1 cellular context compared by ENCODE assay signal in the genomic region with DNA sequence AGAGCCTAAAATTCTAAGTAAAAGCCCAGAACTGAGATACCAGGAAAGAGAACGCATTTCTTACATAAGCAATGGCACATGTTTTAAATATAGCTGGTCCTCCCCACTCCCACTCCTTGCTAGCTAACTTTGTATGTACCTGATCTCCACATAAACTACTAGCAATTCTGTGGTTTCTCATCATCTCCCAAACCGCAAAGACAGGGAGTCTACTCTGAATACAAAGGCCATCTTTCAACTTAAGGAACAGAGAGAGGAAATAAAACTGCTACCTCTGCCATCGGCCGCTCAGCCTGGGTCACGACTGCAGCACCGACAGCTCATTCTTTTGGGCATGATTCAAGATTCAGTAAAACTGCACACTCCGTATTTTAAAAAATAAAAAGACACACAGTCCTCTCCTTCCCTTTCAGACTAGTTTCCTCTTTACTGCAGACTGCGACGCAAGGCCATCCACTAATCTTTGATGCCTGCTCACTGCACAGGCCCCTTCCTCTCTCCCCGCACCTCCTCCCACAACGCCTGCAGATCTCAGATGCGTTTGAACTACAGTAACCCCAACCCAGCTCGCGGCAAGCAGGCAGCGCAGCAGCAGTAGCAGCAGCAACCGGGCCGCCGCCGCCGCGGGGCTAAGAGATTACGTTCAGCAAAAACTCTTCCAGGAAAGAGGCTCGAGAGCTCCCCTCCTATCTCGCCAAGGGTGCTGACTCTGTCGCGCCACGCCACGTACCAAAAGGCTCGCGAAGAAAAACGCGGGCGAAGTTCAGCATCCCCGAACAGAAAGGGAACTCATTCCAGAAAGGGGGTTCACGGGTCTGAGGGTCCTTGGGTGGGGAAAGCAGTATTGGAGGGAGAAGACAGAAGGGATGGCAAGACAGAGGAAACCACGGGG.
TF ChIP-seq lines count a peak whose summit lies in the region.

No MANE protein-coding gene starts in this region.

TF ChIP-seq in HepG2, 621 proteins besides CTCF, POLR2A, EP300 and RAD21 (continued from another document and continues in another):
- TF ChIP-seq CREB3 (CRISPR knock-in tag; IDR thresholded peaks at IDR 0.05) (no peak), ZNF484 (CRISPR knock-in tag; IDR thresholded peaks at IDR 0.05; ENCODE audit: borderline replicate concordance, low read depth) (no peak), SRSF1 (optimal IDR thresholded peaks at IDR 0.05; ENCODE audit: low read depth, low read length) (no peak), ZNF773 (CRISPR knock-in tag; IDR thresholded peaks at IDR 0.05; ENCODE audit: borderline replicate concordance) (no peak), GATAD1 (CRISPR knock-in tag; IDR thresholded peaks at IDR 0.05) (peak; percentile 33; the same call in 1 of the 2 replicates), FOSL2 (CRISPR knock-in tag; IDR thresholded peaks at IDR 0.05) (0 out of 2 replicates have a peak, but pooled peaks have one; percentile 23), ZNF674 (CRISPR knock-in tag; IDR thresholded peaks at IDR 0.05; ENCODE audit: low read depth) (no peak), ZNF547 (CRISPR knock-in tag; IDR thresholded peaks at IDR 0.05) (peak; percentile 42; the same call in 1 of the 2 replicates), THYN1 (CRISPR knock-in tag; IDR thresholded peaks at IDR 0.05; ENCODE audit: borderline replicate concordance, low read depth) (0 out of 2 replicates have a peak, but pooled peaks have one; percentile 73), LCORL (IDR thresholded peaks at IDR 0.05) (no peak), LCORL (CRISPR knock-in tag; IDR thresholded peaks at IDR 0.05) (peak; percentile 38), KDM5B (CRISPR knock-in tag; IDR thresholded peaks at IDR 0.05; ENCODE audit: borderline replicate concordance) (peak; percentile 33; the same call in 1 of the 2 replicates), ZNF724P (CRISPR knock-in tag; IDR thresholded peaks at IDR 0.05; ENCODE audit: borderline replicate concordance) (0 out of 2 replicates have a peak, but pooled peaks have one; percentile 28), DRAP1 (CRISPR knock-in tag; IDR thresholded peaks at IDR 0.05) (peak; percentile 26; the same call in 1 of the 2 replicates), ZNF263 (CRISPR knock-in tag; IDR thresholded peaks at IDR 0.05) (peak; percentile 81), FOXA3 (CRISPR knock-in tag; IDR thresholded peaks at IDR 0.05) (0 out of 2 replicates have a peak, but pooled peaks have one; percentile 8), UBTF (CRISPR knock-in tag; IDR thresholded peaks at IDR 0.05) (peak; percentile 88), MAZ (IDR thresholded peaks at IDR 0.05; ENCODE audit: borderline replicate concordance, low read depth, low read length) (no peak), MAZ (CRISPR knock-in tag; IDR thresholded peaks at IDR 0.05; ENCODE audit: low read depth) (peak; percentile 51; the same call in 1 of the 2 replicates), BORCS8-MEF2B (CRISPR knock-in tag; IDR thresholded peaks at IDR 0.05) (peak; percentile 63; the same call in 1 of the 2 replicates), ZNF232 (CRISPR knock-in tag; IDR thresholded peaks at IDR 0.05; ENCODE audit: borderline replicate concordance) (peak; percentile 7; the same call in 1 of the 2 replicates), ZBTB39 (CRISPR knock-in tag; IDR thresholded peaks at IDR 0.05) (no peak), RBFOX2 (IDR thresholded peaks at IDR 0.05; ENCODE audit: low read depth, low read length) (peak; percentile 55; the same call in 1 of the 2 replicates), RXRA (CRISPR knock-in tag; IDR thresholded peaks at IDR 0.05) (peak; percentile 97), ASH2L (IDR thresholded peaks at IDR 0.05; ENCODE audit: insufficient read length, low read depth, low read length) (peak; percentile 90), NR1H2 (CRISPR knock-in tag; IDR thresholded peaks at IDR 0.05; ENCODE audit: borderline replicate concordance, low read depth) (peak; percentile 95)
- TF ChIP-seq, protein P1, sequence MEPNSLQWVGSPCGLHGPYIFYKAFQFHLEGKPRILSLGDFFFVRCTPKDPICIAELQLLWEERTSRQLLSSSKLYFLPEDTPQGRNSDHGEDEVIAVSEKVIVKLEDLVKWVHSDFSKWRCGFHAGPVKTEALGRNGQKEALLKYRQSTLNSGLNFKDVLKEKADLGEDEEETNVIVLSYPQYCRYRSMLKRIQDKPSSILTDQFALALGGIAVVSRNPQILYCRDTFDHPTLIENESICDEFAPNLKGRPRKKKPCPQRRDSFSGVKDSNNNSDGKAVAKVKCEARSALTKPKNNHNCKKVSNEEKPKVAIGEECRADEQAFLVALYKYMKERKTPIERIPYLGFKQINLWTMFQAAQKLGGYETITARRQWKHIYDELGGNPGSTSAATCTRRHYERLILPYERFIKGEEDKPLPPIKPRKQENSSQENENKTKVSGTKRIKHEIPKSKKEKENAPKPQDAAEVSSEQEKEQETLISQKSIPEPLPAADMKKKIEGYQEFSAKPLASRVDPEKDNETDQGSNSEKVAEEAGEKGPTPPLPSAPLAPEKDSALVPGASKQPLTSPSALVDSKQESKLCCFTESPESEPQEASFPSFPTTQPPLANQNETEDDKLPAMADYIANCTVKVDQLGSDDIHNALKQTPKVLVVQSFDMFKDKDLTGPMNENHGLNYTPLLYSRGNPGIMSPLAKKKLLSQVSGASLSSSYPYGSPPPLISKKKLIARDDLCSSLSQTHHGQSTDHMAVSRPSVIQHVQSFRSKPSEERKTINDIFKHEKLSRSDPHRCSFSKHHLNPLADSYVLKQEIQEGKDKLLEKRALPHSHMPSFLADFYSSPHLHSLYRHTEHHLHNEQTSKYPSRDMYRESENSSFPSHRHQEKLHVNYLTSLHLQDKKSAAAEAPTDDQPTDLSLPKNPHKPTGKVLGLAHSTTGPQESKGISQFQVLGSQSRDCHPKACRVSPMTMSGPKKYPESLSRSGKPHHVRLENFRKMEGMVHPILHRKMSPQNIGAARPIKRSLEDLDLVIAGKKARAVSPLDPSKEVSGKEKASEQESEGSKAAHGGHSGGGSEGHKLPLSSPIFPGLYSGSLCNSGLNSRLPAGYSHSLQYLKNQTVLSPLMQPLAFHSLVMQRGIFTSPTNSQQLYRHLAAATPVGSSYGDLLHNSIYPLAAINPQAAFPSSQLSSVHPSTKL (CRISPR knock-in tag; IDR thresholded peaks at IDR 0.05), result 0 out of 2 replicates have a peak, but pooled peaks have one; percentile 20
- TF ChIP-seq, protein P2, sequence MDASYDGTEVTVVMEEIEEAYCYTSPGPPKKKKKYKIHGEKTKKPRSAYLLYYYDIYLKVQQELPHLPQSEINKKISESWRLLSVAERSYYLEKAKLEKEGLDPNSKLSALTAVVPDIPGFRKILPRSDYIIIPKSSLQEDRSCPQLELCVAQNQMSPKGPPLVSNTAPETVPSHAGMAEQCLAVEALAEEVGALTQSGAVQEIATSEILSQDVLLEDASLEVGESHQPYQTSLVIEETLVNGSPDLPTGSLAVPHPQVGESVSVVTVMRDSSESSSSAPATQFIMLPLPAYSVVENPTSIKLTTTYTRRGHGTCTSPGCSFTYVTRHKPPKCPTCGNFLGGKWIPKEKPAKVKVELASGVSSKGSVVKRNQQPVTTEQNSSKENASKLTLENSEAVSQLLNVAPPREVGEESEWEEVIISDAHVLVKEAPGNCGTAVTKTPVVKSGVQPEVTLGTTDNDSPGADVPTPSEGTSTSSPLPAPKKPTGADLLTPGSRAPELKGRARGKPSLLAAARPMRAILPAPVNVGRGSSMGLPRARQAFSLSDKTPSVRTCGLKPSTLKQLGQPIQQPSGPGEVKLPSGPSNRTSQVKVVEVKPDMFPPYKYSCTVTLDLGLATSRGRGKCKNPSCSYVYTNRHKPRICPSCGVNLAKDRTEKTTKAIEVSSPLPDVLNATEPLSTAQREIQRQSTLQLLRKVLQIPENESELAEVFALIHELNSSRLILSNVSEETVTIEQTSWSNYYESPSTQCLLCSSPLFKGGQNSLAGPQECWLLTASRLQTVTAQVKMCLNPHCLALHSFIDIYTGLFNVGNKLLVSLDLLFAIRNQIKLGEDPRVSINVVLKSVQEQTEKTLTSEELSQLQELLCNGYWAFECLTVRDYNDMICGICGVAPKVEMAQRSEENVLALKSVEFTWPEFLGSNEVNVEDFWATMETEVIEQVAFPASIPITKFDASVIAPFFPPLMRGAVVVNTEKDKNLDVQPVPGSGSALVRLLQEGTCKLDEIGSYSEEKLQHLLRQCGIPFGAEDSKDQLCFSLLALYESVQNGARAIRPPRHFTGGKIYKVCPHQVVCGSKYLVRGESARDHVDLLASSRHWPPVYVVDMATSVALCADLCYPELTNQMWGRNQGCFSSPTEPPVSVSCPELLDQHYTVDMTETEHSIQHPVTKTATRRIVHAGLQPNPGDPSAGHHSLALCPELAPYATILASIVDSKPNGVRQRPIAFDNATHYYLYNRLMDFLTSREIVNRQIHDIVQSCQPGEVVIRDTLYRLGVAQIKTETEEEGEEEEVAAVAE (CRISPR knock-in tag; IDR thresholded peaks at IDR 0.05; ENCODE audit: borderline replicate concordance), result no peak
- TF ChIP-seq, protein P3, sequence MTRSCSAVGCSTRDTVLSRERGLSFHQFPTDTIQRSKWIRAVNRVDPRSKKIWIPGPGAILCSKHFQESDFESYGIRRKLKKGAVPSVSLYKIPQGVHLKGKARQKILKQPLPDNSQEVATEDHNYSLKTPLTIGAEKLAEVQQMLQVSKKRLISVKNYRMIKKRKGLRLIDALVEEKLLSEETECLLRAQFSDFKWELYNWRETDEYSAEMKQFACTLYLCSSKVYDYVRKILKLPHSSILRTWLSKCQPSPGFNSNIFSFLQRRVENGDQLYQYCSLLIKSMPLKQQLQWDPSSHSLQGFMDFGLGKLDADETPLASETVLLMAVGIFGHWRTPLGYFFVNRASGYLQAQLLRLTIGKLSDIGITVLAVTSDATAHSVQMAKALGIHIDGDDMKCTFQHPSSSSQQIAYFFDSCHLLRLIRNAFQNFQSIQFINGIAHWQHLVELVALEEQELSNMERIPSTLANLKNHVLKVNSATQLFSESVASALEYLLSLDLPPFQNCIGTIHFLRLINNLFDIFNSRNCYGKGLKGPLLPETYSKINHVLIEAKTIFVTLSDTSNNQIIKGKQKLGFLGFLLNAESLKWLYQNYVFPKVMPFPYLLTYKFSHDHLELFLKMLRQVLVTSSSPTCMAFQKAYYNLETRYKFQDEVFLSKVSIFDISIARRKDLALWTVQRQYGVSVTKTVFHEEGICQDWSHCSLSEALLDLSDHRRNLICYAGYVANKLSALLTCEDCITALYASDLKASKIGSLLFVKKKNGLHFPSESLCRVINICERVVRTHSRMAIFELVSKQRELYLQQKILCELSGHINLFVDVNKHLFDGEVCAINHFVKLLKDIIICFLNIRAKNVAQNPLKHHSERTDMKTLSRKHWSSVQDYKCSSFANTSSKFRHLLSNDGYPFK (CRISPR knock-in tag; IDR thresholded peaks at IDR 0.05; ENCODE audit: borderline replicate concordance), result peak; percentile 56; the same call in 1 of the 2 replicates
- TF ChIP-seq, protein P4, sequence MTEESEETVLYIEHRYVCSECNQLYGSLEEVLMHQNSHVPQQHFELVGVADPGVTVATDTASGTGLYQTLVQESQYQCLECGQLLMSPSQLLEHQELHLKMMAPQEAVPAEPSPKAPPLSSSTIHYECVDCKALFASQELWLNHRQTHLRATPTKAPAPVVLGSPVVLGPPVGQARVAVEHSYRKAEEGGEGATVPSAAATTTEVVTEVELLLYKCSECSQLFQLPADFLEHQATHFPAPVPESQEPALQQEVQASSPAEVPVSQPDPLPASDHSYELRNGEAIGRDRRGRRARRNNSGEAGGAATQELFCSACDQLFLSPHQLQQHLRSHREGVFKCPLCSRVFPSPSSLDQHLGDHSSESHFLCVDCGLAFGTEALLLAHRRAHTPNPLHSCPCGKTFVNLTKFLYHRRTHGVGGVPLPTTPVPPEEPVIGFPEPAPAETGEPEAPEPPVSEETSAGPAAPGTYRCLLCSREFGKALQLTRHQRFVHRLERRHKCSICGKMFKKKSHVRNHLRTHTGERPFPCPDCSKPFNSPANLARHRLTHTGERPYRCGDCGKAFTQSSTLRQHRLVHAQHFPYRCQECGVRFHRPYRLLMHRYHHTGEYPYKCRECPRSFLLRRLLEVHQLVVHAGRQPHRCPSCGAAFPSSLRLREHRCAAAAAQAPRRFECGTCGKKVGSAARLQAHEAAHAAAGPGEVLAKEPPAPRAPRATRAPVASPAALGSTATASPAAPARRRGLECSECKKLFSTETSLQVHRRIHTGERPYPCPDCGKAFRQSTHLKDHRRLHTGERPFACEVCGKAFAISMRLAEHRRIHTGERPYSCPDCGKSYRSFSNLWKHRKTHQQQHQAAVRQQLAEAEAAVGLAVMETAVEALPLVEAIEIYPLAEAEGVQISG (CRISPR knock-in tag; IDR thresholded peaks at IDR 0.05), result 0 out of 2 replicates have a peak, but pooled peaks have one; percentile 23
